8 cellular contexts compared by ENCODE assay signal in genomic region chr15:64162869-64163661, GRCh38. TPM values are rescaled to one million over a fixed set of nuclear protein-coding genes. Genes with fewer than 3 reads are reported as not detected.
A peak's percentile ranks its signal among the peaks of the same experiment; 100 is the strongest.
DNase-seq lines count a peak whose midpoint lies in the region; ATAC-seq and TF ChIP-seq lines count a peak whose summit lies in the region.

Gene PPIB, minus strand, starts transcription at chr15:64163022. Its CDS starts 36 bp downstream, at chr15:64162986.

- H3K4me1 ChIP-seq in mucosa of stomach (ENCODE audit: control insufficient read depth, insufficient read depth, low read length) = peaks cover 31% of the 10 kb centered on the region

- peak; percentile 65 for TF ChIP-seq RAD21 in Ishikawa (IDR thresholded peaks at IDR 0.05; ENCODE audit: low read depth)

- no peaks in the 10 kb centered on the region for H3K27me3 ChIP-seq in mucosa of stomach (ENCODE audit: control insufficient read depth, insufficient read depth, low read length)

- no peaks in the 10 kb centered on the region for H3K9me3 ChIP-seq in mucosa of stomach (ENCODE audit: control insufficient read depth, low read length)

- peak; percentile 41 for TF ChIP-seq CTCF in epithelial cell of proximal tubule (conservative IDR thresholded peaks at IDR 0.05; ENCODE audit: low read depth, low read length)

- H3K4me3 ChIP-seq in epithelial cell of proximal tubule (ENCODE audit: low read depth, low read length) (peak within 1 kb of the TSS; percentile 77), mucosa of stomach (ENCODE audit: low read length) (peak within 1 kb of the TSS; percentile 58)

- peak within 1 kb of the TSS; percentile 77 for H3K9ac ChIP-seq in mucosa of stomach (ENCODE audit: low read length)

- peak; percentile 49; the same call in 1 of the 2 replicates for TF ChIP-seq EP300 in Ishikawa (IDR thresholded peaks at IDR 0.05; ENCODE audit: borderline replicate concordance)

- DNase-seq in DMS53 (lab: John Stamatoyannopoulos, UW) (peak; percentile 98), OCI-M2 (lab: John Stamatoyannopoulos, UW; ENCODE audit: unreplicated experiment) (peak; percentile 94), activated T-cell treated with anti-CD3 and anti-CD28 coated beads for 48 hours (ENCODE audit: low read depth) (peak; percentile 98), epithelial cell of proximal tubule (ENCODE audit: low read depth) (peak; percentile 43)
- DNase-seq in stimulated activated CD8-positive, alpha-beta memory T cell treated with anti-CD3 and anti-CD28 coated beads, Interleukin-7, amount 100 ng/mL, for 1 hour (ENCODE audit: low read depth in 2 of 2) = peak; percentile 91 to 92

- peaks cover 17% of the 10 kb centered on the region for H3K36me3 ChIP-seq in mucosa of stomach (ENCODE audit: control insufficient read depth, insufficient read depth, low read length)

- peak; percentile 85 for ATAC-seq in GM21576 (IDR thresholded peaks at IDR 0.05; ENCODE audit: unreplicated experiment)

TF ChIP-seq in Ishikawa, 13 proteins besides CTCF, POLR2A, EP300 and RAD21:
- TF ChIP-seq REST (IDR thresholded peaks at IDR 0.05; ENCODE audit: low read depth) = no peak
- peak; percentile 67; the same call in 1 of the 2 replicates for TF ChIP-seq CREB1 (IDR thresholded peaks at IDR 0.05; ENCODE audit: low read depth)
- TF ChIP-seq TEAD4 (IDR thresholded peaks at IDR 0.05) = 0 out of 2 replicates have a peak, but pooled peaks have one; percentile 22
- no peak; the same call in 1 of the 2 replicates for TF ChIP-seq USF1 (IDR thresholded peaks at IDR 0.05)
- TF ChIP-seq YY1 (IDR thresholded peaks at IDR 0.05; ENCODE audit: low read depth) = peak; percentile 49
- no peak for TF ChIP-seq NFIC (IDR thresholded peaks at IDR 0.05)
- TF ChIP-seq EGR1 (IDR thresholded peaks at IDR 0.05) = peak; percentile 78; the same call in 1 of the 2 replicates
- no peak for TF ChIP-seq CEBPB (IDR thresholded peaks at IDR 0.05)
- TF ChIP-seq TAF1 (IDR thresholded peaks at IDR 0.05; ENCODE audit: low read depth) = peak; percentile 72
- peak; percentile 14; the same call in 1 of the 2 replicates for TF ChIP-seq TCF12 (IDR thresholded peaks at IDR 0.05; ENCODE audit: low read depth)
- TF ChIP-seq MAX (IDR thresholded peaks at IDR 0.05) = peak; percentile 60; the same call in 1 of the 2 replicates
- TF ChIP-seq ZBTB7A (IDR thresholded peaks at IDR 0.05; ENCODE audit: low read depth) = 0 out of 2 replicates have a peak, but pooled peaks have one; percentile 41
- TF ChIP-seq FOXM1 (IDR thresholded peaks at IDR 0.05; ENCODE audit: borderline replicate concordance, low read depth) = no peak

RNA-seq across cellular contexts. Expression of gene PPIB, which starts in this region (rescaled TPM):
- total RNA-seq in epithelial cell of proximal tubule = 515 and 693 TPM in 2 replicates

Comparison
In these comparisons a context has a peak if more than half of its experiments do, and no peak if none do; other contexts are left out.
1. Peak in every context shown above with its lines: DNase-seq, ATAC-seq and H3K4me3 ChIP-seq.
2. DNase-seq: peak in every context shown above with its lines; median percentile 98 in DMS53; 98 in activated T-cell treated with anti-CD3 and anti-CD28 coated beads for 48 hours; 94 in OCI-M2; 92 in stimulated activated CD8-positive, alpha-beta memory T cell treated with anti-CD3 and anti-CD28 coated beads, Interleukin-7, amount 100 ng/mL, for 1 hour; 43 in epithelial cell of proximal tubule.